In genomic region chr3:170868577-170869239, GRCh38 we compare ENCODE assay signal across 9 cellular contexts. TPM values are rescaled to one million over a fixed set of nuclear protein-coding genes. Genes with fewer than 3 reads are reported as not detected.
A peak's percentile ranks its signal among the peaks of the same experiment; 100 is the strongest.
DNase-seq lines count a peak whose midpoint lies in the region; TF ChIP-seq lines count a peak whose summit lies in the region.
"Had no signal": no experiment of that assay in that cellular context is flagged by ENCODE, and none has a peak within 500 bp of the region (broad histone marks: within the 10 kb centered on the region; RNA-seq: fewer than 3 reads in every experiment).

No MANE protein-coding gene starts in this region.

- peaks cover 36% of the 10 kb centered on the region for H3K79me2 ChIP-seq in PC-9 (ENCODE audit: low read depth)

- H3K9ac ChIP-seq in neuronal stem cell (ENCODE audit: low read depth, low read length, poor library complexity): no peak overlapping the region

- H3K4me2 ChIP-seq in PC-9: peak overlapping the region; percentile 88
- peak overlapping the region; percentile 46 for H3K4me2 ChIP-seq in neuronal stem cell (ENCODE audit: insufficient read depth, low read length, poor library complexity, severe bottlenecking)

- H2AK5ac ChIP-seq in neuronal stem cell (ENCODE audit: low read depth, low read length): no peak overlapping the region

- DNase-seq in CD8-positive, alpha-beta memory T cell: no peak
- no peak for DNase-seq in PC-9
- no peak for DNase-seq in effector memory CD4-positive, alpha-beta T cell
- no peak for DNase-seq in neuronal stem cell (ENCODE audit: low spot score)
- DNase-seq in NK-92 (lab: John Stamatoyannopoulos, UW; ENCODE audit: unreplicated experiment): no peak
- no peak for DNase-seq in lower leg skin (ENCODE audit: low spot score in 2 of 2)
- no peak for DNase-seq in GDM1 (lab: John Stamatoyannopoulos, UW)
- no peak for DNase-seq in epidermal melanocyte (ENCODE audit: insufficient read length, low spot score)
- DNase-seq: stimulated activated CD4-positive, alpha-beta T cell treated with anti-CD3 and anti-CD28 coated beads, Interleukin-12 subunit alpha, Interleukin-12 subunit beta, amount 100 ng/mL, for 4 hours had no signal

- CTCF ChIA-PET in CD8-positive, alpha-beta memory T cell (lab: Charles Lee): interaction anchor here (1.6 to 2.0 kb wide), 2 partner anchors 9 to 57 kb away, joined by 4 to 6 read pairs; no protein-coding TSS in a partner anchor
- CTCF ChIA-PET in PC-9 (lab: Charles Lee): interaction anchor here (0.7 kb wide), 1 partner anchor 56 kb away, joined by 4 read pairs; no protein-coding TSS in a partner anchor

- H4K8ac ChIP-seq in neuronal stem cell (ENCODE audit: low read depth, low read length): no peak overlapping the region

- no peaks in the 10 kb centered on the region for H3K79me1 ChIP-seq in neuronal stem cell (ENCODE audit: low read depth, low read length)

- no peaks in the 10 kb centered on the region for H3K9me3 ChIP-seq in CD8-positive, alpha-beta memory T cell (ENCODE audit: low read length)
- H3K9me3 ChIP-seq in PC-9 (ENCODE audit: insufficient read depth, low read depth) (no peaks in the 10 kb centered on the region), neuronal stem cell (replicated peaks in 1 of 2; ENCODE audit: control insufficient read depth in 2 of 2, insufficient read depth in 1 of 2, low read depth in 1 of 2, low read length in 2 of 2) (no peaks in the 10 kb centered on the region)
- H3K9me3 ChIP-seq in effector memory CD4-positive, alpha-beta T cell (ENCODE audit: control insufficient read depth, low read length): no peaks in the 10 kb centered on the region

- TF ChIP-seq POLR2A in lower leg skin (IDR thresholded peaks at IDR 0.05): no peak

- H2BK12ac ChIP-seq in neuronal stem cell (ENCODE audit: low read length): no peak overlapping the region

- peaks cover 30 to 46% (median 42%) of the 10 kb centered on the region in 3 donors for H3K4me1 Mint-ChIP-seq in CD8-positive, alpha-beta memory T cell

- no peak overlapping the region for H4K91ac ChIP-seq in neuronal stem cell (ENCODE audit: low read depth, low read length, poor library complexity)

- H3K27ac Mint-ChIP-seq in CD8-positive, alpha-beta memory T cell: peak overlapping the region; percentile 78 to 99 (median 96)

- POLR2A ChIA-PET in CD8-positive, alpha-beta memory T cell (lab: Charles Lee): interaction anchor here (1.5 kb wide), 2 partner anchors 40 kb away, joined by 7 to 26 read pairs; partner anchors contain the start of gene EIF5A2
- POLR2A ChIA-PET in PC-9 (lab: Charles Lee; ENCODE audit: unreplicated experiment): interaction anchor here (0.6 to 0.8 kb wide), 3 partner anchors 41 to 1283 kb away, joined by 3 to 5 read pairs (median 4); no protein-coding TSS in a partner anchor

- no peak overlapping the region for H3K23ac ChIP-seq in neuronal stem cell (ENCODE audit: low read depth, low read length, poor library complexity)

- no peaks in the 10 kb centered on the region for H3K9me2 ChIP-seq in PC-9 (ENCODE audit: insufficient read depth)

- H3K27me3 ChIP-seq in CD8-positive, alpha-beta memory T cell (ENCODE audit: insufficient read depth, low read length, poor library complexity, severe bottlenecking): no peaks in the 10 kb centered on the region
- H3K27me3 ChIP-seq in PC-9 (ENCODE audit: insufficient read depth, low read depth): no peaks in the 10 kb centered on the region
- H3K27me3 ChIP-seq in effector memory CD4-positive, alpha-beta T cell (replicated peaks; ENCODE audit: control insufficient read depth, insufficient read depth, low read length, poor library complexity, severe bottlenecking): no peaks in the 10 kb centered on the region
- H3K27me3 ChIP-seq in neuronal stem cell (ENCODE audit: control insufficient read depth in 3 of 3, insufficient read depth in 3 of 3, low read depth in 1 of 3, low read length in 3 of 3): no peaks in the 10 kb centered on the region

- no peak overlapping the region for H3K4ac ChIP-seq in neuronal stem cell (ENCODE audit: low read length)

- H3K4me3 ChIP-seq in CD8-positive, alpha-beta memory T cell (ENCODE audit: low read length): peak overlapping the region; percentile 96
- H3K4me3 ChIP-seq in PC-9 (peak overlapping the region; percentile 92), neuronal stem cell (ENCODE audit: low read length in 2 of 2) (peak overlapping the region in 1 of 2 donors; percentile 85), lower leg skin (ENCODE audit: low read depth, poor library complexity, severe bottlenecking) (no peak overlapping the region)
- peak overlapping the region; percentile 61 for H3K4me3 ChIP-seq in effector memory CD4-positive, alpha-beta T cell (ENCODE audit: insufficient read depth, low read depth, low read length, poor library complexity, severe bottlenecking)

- peak overlapping the region; percentile 88 to 98 (median 96) for H3K4me3 Mint-ChIP-seq in CD8-positive, alpha-beta memory T cell

- H3K27ac ChIP-seq in CD8-positive, alpha-beta memory T cell (ENCODE audit: low read depth, low read length): peak overlapping the region; percentile 94
- H3K27ac ChIP-seq in PC-9: peak overlapping the region; percentile 94
- no peak overlapping the region for H3K27ac ChIP-seq in effector memory CD4-positive, alpha-beta T cell (ENCODE audit: insufficient read depth, low read length, poor library complexity, severe bottlenecking)
- no peak overlapping the region for H3K27ac ChIP-seq in neuronal stem cell (replicated peaks; ENCODE audit: low read length)

- H2AFZ ChIP-seq in PC-9 (no peak overlapping the region), neuronal stem cell (ENCODE audit: low read length) (no peak overlapping the region)

- 0 out of 2 replicates have a peak, but pooled peaks have one; percentile 9 for TF ChIP-seq CTCF in PC-9 (conservative IDR thresholded peaks at IDR 0.05)
- no peak for TF ChIP-seq CTCF in lower leg skin (IDR thresholded peaks at IDR 0.05)

- H3K14ac ChIP-seq in neuronal stem cell (ENCODE audit: low read length): no peak overlapping the region

- no TSS peak for BruUV-seq in PC-9 (replicated peaks; lab: Mats Ljungman, UMichigan)

- no peak overlapping the region for H2BK15ac ChIP-seq in neuronal stem cell (ENCODE audit: low read length)

- no peaks in the 10 kb centered on the region for H3K27me3 Mint-ChIP-seq in CD8-positive, alpha-beta memory T cell

- no CpG with 5 or more reads among the region's 9 CpGs for WGBS in neuronal stem cell (ENCODE audit: extremely low coverage in 2 of 2, insufficient read length in 2 of 2, insufficient replicate concordance in 1 of 2), 2 donors
- WGBS in lower leg skin, 2 donors: 78 to 85% methylated on average over 9 of the region's 9 CpGs

- peaks cover 75% of the 10 kb centered on the region for H3F3A ChIP-seq in PC-9 (ENCODE audit: insufficient read depth, low read depth)

- no peak overlapping the region for H3K18ac ChIP-seq in neuronal stem cell (ENCODE audit: low read length)

- intact Hi-C loops in PC-9 (cut with micrococcal nuclease; ENCODE audit: unreplicated experiment): no loop called here
- intact Hi-C loops in lower leg skin (cut with DNase I; ENCODE audit: low total_unique reads): no loop called here

- peaks cover 15% of the 10 kb centered on the region for H3K36me3 ChIP-seq in CD8-positive, alpha-beta memory T cell (ENCODE audit: insufficient read depth, low read length)
- H3K36me3 ChIP-seq in PC-9 (ENCODE audit: low read depth) (peaks cover 41% of the 10 kb centered on the region), neuronal stem cell (replicated peaks in 1 of 2; ENCODE audit: control insufficient read depth in 2 of 2, insufficient read depth in 2 of 2, low read length in 2 of 2) (peaks cover 4 to 45% of the 10 kb centered on the region in 2 donors)
- H3K36me3 ChIP-seq in effector memory CD4-positive, alpha-beta T cell (ENCODE audit: control insufficient read depth, insufficient read depth, low read length): peaks cover 31% of the 10 kb centered on the region

- H2BK5ac ChIP-seq in neuronal stem cell (ENCODE audit: low read length): no peak overlapping the region

- H4K20me1 ChIP-seq in PC-9 (ENCODE audit: insufficient read depth): peaks cover 45% of the 10 kb centered on the region

- peaks cover 9 to 40% (median 12%) of the 10 kb centered on the region in 3 donors for H3K36me3 Mint-ChIP-seq in CD8-positive, alpha-beta memory T cell

- no peaks in the 10 kb centered on the region for H3K9me3 Mint-ChIP-seq in CD8-positive, alpha-beta memory T cell

- H2BK120ac ChIP-seq in neuronal stem cell (ENCODE audit: low read depth, low read length): no peak overlapping the region

- peaks cover 33% of the 10 kb centered on the region for H3K4me1 ChIP-seq in CD8-positive, alpha-beta memory T cell (ENCODE audit: insufficient read depth, low read length)
- peaks cover 35% of the 10 kb centered on the region for H3K4me1 ChIP-seq in PC-9 (replicated peaks; ENCODE audit: insufficient read depth)
- peaks cover 10% of the 10 kb centered on the region for H3K4me1 ChIP-seq in effector memory CD4-positive, alpha-beta T cell (ENCODE audit: control insufficient read depth, insufficient read depth, low read length, poor library complexity, severe bottlenecking)
- peaks cover 2% of the 10 kb centered on the region in 2 donors for H3K4me1 ChIP-seq in neuronal stem cell (ENCODE audit: control insufficient read depth in 2 of 2, insufficient read depth in 1 of 2, low read depth in 1 of 2, low read length in 2 of 2)

RNA-seq across cellular contexts. Expression of gene RPL22L1, which starts 1.3 kb away (rescaled TPM):
- 100 to 1,000 TPM; 217 to 228 TPM for total RNA-seq in CD8-positive, alpha-beta memory T cell
- polyA plus RNA-seq in CD8-positive, alpha-beta memory T cell: 42.9 TPM
- 57.3 and 60.3 TPM in 2 replicates for total RNA-seq in PC-9 (2021)
- polyA plus RNA-seq in neuronal stem cell (2013, experiment 1 of 2): 167 TPM
- 165 TPM for polyA plus RNA-seq in neuronal stem cell (2013, experiment 2 of 2)
- 100 to 1,000 TPM in 1 of 4 donors, 10 to 100 TPM in 3; 80.5 to 129 (median 86.5) TPM for total RNA-seq in lower leg skin

RNA-seq across cellular contexts. Expression of gene EIF5A2, which starts 39.7 kb away (rescaled TPM):
- 10 to 100 TPM; 10.8 to 12.4 TPM for total RNA-seq in CD8-positive, alpha-beta memory T cell
- polyA plus RNA-seq in CD8-positive, alpha-beta memory T cell: 18.6 TPM
- total RNA-seq in PC-9 (2021) (12.4 and 19.8 TPM in 2 replicates), lower leg skin (1 to 10 TPM; 2.5 to 7.3 (median 3.5) TPM)
- 3.1 TPM for polyA plus RNA-seq in neuronal stem cell (2013, experiment 1 of 2)
- polyA plus RNA-seq in neuronal stem cell (2013, experiment 2 of 2): 3.1 TPM

Comparison
In these comparisons a context has a peak if more than half of its experiments do, and no peak if none do; other contexts are left out.
1. H3K27ac ChIP-seq: peak in CD8-positive, alpha-beta memory T cell (single experiment) and PC-9 (single experiment); none in effector memory CD4-positive, alpha-beta T cell (single experiment) and neuronal stem cell (single experiment).